Comparison of ENCODE assay signal across 27 cellular contexts in the genomic region with DNA sequence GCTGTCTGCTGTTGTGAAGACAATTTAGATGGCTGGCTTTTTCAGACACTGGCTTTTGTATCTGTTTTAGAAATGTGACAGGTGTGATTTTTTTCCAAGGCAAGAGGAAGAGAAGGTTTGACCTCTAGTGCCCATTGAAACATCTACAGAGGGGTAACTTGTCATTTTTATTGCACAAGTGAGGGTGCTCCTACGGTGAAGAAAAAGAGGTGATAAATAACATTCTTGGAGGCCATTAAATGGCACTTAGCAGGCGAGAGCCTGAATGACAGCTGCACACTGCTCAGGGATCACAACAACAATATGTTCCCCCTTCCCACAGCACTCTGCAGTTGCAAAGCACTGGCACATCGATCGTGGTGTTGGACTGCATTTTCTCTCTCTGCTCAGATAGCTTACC.
A peak's percentile ranks its signal among the peaks of the same experiment; 100 is the strongest.
DNase-seq lines count a peak whose midpoint lies in the region; ATAC-seq and TF ChIP-seq lines count a peak whose summit lies in the region.
"Had no signal": no experiment of that assay in that cellular context is flagged by ENCODE, and none has a peak within 500 bp of the region (broad histone marks: within the 10 kb centered on the region; RNA-seq: fewer than 3 reads in every experiment).

No MANE protein-coding gene starts in this region.

- POLR2A ChIA-PET in HEK293T (lab: Yijun Ruan, JAX): no interaction called here

- DNase-seq in HEK293T (ENCODE audit: extremely low spot score) (no peak), NCI-H146 treated with DMSO at 0.1 percent for 48 hours (lab: John Stamatoyannopoulos, UW; ENCODE audit: unreplicated experiment) (peak; percentile 57), NCI-H345 (lab: John Stamatoyannopoulos, UW) (peak; percentile 21), WERI-Rb-1 (peak; percentile 44), SW 1271 (lab: John Stamatoyannopoulos, UW) (no peak), middle frontal gyrus (ENCODE audit: extremely low spot score, low spot score) (no peak)
- DNase-seq: ACHN; activated CD4-positive, alpha-beta memory T cell treated with anti-CD3 and anti-CD28 coated beads for 36 hours; activated CD4-positive, CD25-positive, alpha-beta regulatory T cell; activated CD8-positive, alpha-beta memory T cell treated with anti-CD3 and anti-CD28 coated beads, Interleukin-2, amount 50 U/mL, for 4 hours; DMS79; effector memory CD4-positive, alpha-beta T cell; GDM1; IMR-90; kidney; lower lobe of right lung; mucosa of descending colon; NCI-H446 treated with DMSO at 0.1 percent for 48 hours; RPMI8226; spleen; T-helper 1 cell; transverse colon had no signal

- no peak overlapping the region for H3K27ac ChIP-seq in WERI-Rb-1
- H3K27ac ChIP-seq: lower lobe of right lung, parathyroid adenoma, right atrium auricular region, spleen, transverse colon had no signal

- H3K4me3 ChIP-seq in WERI-Rb-1 (ENCODE audit: low read depth, low read length): no peak overlapping the region
- H3K4me3 ChIP-seq: lower lobe of right lung, mucosa of descending colon, right atrium auricular region, spleen, transverse colon had no signal

- CTCF ChIA-PET in HEK293T (lab: Yijun Ruan, JAX): interaction anchor here (0.6 kb wide), 1 partner anchor 628 kb away, joined by 3 read pairs; no protein-coding TSS in a partner anchor

- ATAC-seq in HG03460 (IDR thresholded peaks at IDR 0.05; ENCODE audit: unreplicated experiment) (no peak), GM21381 (IDR thresholded peaks at IDR 0.05; ENCODE audit: unreplicated experiment) (no peak)
- ATAC-seq: activated T-helper 17 cell treated with anti-CD3 and anti-CD28 coated beads, Interleukin-2, amount 50 U/mL, for 72 hours; lower lobe of right lung; mucosa of descending colon had no signal

- no peaks in the 10 kb centered on the region for H3K27me3 ChIP-seq in WERI-Rb-1 (ENCODE audit: insufficient read depth, low read depth, severe bottlenecking)
- H3K27me3 ChIP-seq: right atrium auricular region, spleen, transverse colon had no signal

- TF ChIP-seq CTCF in WERI-Rb-1 (IDR thresholded peaks at IDR 0.05; ENCODE audit: low read depth, low read length): no peak

- H3K9me3 ChIP-seq in WERI-Rb-1 (ENCODE audit: severe bottlenecking): no peaks in the 10 kb centered on the region
- H3K9me3 ChIP-seq: lower lobe of right lung, mucosa of descending colon, right atrium auricular region, spleen, transverse colon had no signal

- no peaks in the 10 kb centered on the region for H3K36me3 ChIP-seq in WERI-Rb-1
- H3K36me3 ChIP-seq: lower lobe of right lung, right atrium auricular region, spleen, transverse colon had no signal

TF ChIP-seq in HEK293T, 16 proteins besides CTCF, POLR2A, EP300 and RAD21:
- TF ChIP-seq, protein P1, sequence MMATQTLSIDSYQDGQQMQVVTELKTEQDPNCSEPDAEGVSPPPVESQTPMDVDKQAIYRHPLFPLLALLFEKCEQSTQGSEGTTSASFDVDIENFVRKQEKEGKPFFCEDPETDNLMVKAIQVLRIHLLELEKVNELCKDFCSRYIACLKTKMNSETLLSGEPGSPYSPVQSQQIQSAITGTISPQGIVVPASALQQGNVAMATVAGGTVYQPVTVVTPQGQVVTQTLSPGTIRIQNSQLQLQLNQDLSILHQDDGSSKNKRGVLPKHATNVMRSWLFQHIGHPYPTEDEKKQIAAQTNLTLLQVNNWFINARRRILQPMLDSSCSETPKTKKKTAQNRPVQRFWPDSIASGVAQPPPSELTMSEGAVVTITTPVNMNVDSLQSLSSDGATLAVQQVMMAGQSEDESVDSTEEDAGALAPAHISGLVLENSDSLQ (IDR thresholded peaks at IDR 0.05): peak; percentile 85
- TF ChIP-seq SUZ12 (IDR thresholded peaks at IDR 0.05): no peak

Comparison
In these comparisons a context has a peak if more than half of its experiments do, and no peak if none do; other contexts are left out.
1. DNase-seq: peak in NCI-H146 treated with DMSO at 0.1 percent for 48 hours (single experiment), NCI-H345 (single experiment) and WERI-Rb-1 (single experiment); none in HEK293T (single experiment), SW 1271 (0 of 2) and middle frontal gyrus (single experiment).